In the genomic region with DNA sequence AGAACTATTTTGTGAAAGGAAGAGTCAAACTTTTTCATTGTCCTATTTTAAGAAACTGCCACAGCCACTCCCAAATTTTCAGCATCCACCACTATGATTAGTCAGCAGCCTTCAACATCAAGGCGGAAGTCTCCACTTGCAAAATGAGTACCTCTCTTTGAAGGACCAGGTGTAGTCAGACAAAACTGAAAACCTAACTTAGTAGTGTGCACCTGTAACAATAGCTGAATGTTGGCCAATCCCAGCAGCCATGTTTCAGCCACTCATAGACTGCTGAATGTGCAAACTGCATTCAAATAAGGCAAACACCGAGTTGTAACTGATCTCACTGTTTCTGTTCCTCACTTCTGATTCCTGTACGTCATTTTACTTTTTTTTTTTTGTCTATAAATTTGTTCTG, we compare ENCODE assay signal across 1 cellular context.
TF ChIP-seq lines count a peak whose summit lies in the region.

No MANE protein-coding gene starts in this region.

TF ChIP-seq in GM23338, 12 proteins besides CTCF, POLR2A, EP300 and RAD21 (continued from another document):
- TF ChIP-seq, protein P1, sequence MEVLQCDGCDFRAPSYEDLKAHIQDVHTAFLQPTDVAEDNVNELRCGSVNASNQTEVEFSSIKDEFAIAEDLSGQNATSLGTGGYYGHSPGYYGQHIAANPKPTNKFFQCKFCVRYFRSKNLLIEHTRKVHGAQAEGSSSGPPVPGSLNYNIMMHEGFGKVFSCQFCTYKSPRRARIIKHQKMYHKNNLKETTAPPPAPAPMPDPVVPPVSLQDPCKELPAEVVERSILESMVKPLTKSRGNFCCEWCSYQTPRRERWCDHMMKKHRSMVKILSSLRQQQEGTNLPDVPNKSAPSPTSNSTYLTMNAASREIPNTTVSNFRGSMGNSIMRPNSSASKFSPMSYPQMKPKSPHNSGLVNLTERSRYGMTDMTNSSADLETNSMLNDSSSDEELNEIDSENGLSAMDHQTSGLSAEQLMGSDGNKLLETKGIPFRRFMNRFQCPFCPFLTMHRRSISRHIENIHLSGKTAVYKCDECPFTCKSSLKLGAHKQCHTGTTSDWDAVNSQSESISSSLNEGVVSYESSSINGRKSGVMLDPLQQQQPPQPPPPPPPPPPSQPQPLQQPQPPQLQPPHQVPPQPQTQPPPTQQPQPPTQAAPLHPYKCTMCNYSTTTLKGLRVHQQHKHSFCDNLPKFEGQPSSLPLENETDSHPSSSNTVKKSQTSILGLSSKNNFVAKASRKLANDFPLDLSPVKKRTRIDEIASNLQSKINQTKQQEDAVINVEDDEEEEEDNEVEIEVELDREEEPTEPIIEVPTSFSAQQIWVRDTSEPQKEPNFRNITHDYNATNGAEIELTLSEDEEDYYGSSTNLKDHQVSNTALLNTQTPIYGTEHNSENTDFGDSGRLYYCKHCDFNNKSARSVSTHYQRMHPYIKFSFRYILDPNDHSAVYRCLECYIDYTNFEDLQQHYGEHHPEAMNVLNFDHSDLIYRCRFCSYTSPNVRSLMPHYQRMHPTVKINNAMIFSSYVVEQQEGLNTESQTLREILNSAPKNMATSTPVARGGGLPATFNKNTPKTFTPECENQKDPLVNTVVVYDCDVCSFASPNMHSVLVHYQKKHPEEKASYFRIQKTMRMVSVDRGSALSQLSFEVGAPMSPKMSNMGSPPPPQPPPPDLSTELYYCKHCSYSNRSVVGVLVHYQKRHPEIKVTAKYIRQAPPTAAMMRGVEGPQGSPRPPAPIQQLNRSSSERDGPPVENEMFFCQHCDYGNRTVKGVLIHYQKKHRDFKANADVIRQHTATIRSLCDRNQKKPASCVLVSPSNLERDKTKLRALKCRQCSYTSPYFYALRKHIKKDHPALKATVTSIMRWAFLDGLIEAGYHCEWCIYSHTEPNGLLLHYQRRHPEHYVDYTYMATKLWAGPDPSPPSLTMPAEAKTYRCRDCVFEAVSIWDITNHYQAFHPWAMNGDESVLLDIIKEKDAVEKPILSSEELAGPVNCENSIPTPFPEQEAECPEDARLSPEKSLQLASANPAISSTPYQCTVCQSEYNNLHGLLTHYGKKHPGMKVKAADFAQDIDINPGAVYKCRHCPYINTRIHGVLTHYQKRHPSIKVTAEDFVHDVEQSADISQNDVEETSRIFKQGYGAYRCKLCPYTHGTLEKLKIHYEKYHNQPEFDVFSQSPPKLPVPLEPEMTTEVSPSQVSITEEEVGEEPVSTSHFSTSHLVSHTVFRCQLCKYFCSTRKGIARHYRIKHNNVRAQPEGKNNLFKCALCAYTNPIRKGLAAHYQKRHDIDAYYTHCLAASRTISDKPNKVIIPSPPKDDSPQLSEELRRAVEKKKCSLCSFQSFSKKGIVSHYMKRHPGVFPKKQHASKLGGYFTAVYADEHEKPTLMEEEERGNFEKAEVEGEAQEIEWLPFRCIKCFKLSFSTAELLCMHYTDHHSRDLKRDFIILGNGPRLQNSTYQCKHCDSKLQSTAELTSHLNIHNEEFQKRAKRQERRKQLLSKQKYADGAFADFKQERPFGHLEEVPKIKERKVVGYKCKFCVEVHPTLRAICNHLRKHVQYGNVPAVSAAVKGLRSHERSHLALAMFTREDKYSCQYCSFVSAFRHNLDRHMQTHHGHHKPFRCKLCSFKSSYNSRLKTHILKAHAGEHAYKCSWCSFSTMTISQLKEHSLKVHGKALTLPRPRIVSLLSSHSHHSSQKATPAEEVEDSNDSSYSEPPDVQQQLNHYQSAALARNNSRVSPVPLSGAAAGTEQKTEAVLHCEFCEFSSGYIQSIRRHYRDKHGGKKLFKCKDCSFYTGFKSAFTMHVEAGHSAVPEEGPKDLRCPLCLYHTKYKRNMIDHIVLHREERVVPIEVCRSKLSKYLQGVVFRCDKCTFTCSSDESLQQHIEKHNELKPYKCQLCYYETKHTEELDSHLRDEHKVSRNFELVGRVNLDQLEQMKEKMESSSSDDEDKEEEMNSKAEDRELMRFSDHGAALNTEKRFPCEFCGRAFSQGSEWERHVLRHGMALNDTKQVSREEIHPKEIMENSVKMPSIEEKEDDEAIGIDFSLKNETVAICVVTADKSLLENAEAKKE (CRISPR knock-in tag; IDR thresholded peaks at IDR 0.05) = no peak
- TF ChIP-seq STAT1 (IDR thresholded peaks at IDR 0.05; ENCODE audit: unreplicated experiment) (no peak), EZH2phosphoT487 (IDR thresholded peaks at IDR 0.05; ENCODE audit: unreplicated experiment) (no peak), NANOG (IDR thresholded peaks at IDR 0.05; ENCODE audit: borderline replicate concordance) (no peak), ZNF114 (CRISPR knock-in tag; IDR thresholded peaks at IDR 0.05) (no peak)
- TF ChIP-seq, protein P2, sequence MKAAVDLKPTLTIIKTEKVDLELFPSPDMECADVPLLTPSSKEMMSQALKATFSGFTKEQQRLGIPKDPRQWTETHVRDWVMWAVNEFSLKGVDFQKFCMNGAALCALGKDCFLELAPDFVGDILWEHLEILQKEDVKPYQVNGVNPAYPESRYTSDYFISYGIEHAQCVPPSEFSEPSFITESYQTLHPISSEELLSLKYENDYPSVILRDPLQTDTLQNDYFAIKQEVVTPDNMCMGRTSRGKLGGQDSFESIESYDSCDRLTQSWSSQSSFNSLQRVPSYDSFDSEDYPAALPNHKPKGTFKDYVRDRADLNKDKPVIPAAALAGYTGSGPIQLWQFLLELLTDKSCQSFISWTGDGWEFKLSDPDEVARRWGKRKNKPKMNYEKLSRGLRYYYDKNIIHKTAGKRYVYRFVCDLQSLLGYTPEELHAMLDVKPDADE (IDR thresholded peaks at IDR 0.05) = no peak
